ENCODE assay signal across 8 cellular contexts in the genomic region with DNA sequence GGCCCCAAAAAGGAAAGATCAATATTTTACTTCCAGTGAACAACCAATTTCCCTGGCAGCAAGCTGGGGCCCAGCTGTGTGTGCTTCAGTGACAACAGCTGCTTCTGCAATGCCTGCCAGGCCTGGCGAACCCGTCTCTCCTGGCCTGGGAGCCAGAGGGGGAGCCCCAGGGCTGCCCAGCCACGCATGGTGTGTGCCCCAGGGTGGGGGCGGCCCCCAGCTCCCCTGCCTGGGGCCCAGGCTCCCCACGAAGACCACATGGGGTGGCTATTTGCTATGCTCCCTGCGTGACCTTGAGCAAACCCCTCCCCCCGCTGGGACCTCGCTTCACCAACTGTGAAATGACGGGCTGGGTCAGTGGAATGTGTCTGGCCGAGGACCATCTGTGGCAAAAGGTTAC. TPM values are rescaled to one million over a fixed set of nuclear protein-coding genes. Genes with fewer than 3 reads are reported as not detected.
DNase-seq lines count a peak whose midpoint lies in the region; ATAC-seq and TF ChIP-seq lines count a peak whose summit lies in the region.

No MANE protein-coding gene starts in this region.

- peak; percentile 37 for ATAC-seq in Right ventricle myocardium inferior
- ATAC-seq in esophagus mucosa = peak; percentile 25
- ATAC-seq in mucosa of descending colon = peak; percentile 38
- ATAC-seq in aorta (ENCODE audit: low FRiP score) = peak; percentile 33

- no peaks in the 10 kb centered on the region for H3K36me3 ChIP-seq in mucosa of descending colon (ENCODE audit: low read depth)
- no peaks in the 10 kb centered on the region for H3K36me3 ChIP-seq in aorta (ENCODE audit: control insufficient read depth in 1 of 2, insufficient read depth in 2 of 2, low read length in 1 of 2)

- H3K27ac Mint-ChIP-seq in HFFc6 = no peak overlapping the region
- H3K27ac Mint-ChIP-seq in activated naive CD4-positive, alpha-beta T cell treated with anti-CD3 and anti-CD28 coated beads for 36 hours = no peak overlapping the region

- no peak overlapping the region for H3K27ac ChIP-seq in aorta (ENCODE audit: low read depth in 1 of 2, low read length in 2 of 2)

- peaks cover 0 to 2% of the 10 kb centered on the region in 2 donors for H3K27me3 ChIP-seq in aorta (ENCODE audit: control insufficient read depth in 1 of 2, insufficient read depth in 2 of 2, low read length in 1 of 2)

- peaks cover 27% of the 10 kb centered on the region for H3K27me3 Mint-ChIP-seq in HFFc6 (ENCODE audit: insufficient read depth)
- H3K27me3 Mint-ChIP-seq in activated naive CD4-positive, alpha-beta T cell treated with anti-CD3 and anti-CD28 coated beads for 36 hours (ENCODE audit: low read depth) = no peaks in the 10 kb centered on the region

- H3K4me3 Mint-ChIP-seq in HFFc6 = no peak overlapping the region
- H3K4me3 Mint-ChIP-seq in activated naive CD4-positive, alpha-beta T cell treated with anti-CD3 and anti-CD28 coated beads for 36 hours = no peak overlapping the region

- CTCF ChIA-PET in activated naive CD4-positive, alpha-beta T cell treated with anti-CD3 and anti-CD28 coated beads for 36 hours (lab: Charles Lee) = no interaction called here

- H3K4me3 ChIP-seq in mucosa of descending colon (no peak overlapping the region), aorta (ENCODE audit: low read length in 2 of 2) (no peak overlapping the region)

- H3K36me3 Mint-ChIP-seq in HFFc6 (ENCODE audit: low read depth) = no peaks in the 10 kb centered on the region
- no peaks in the 10 kb centered on the region for H3K36me3 Mint-ChIP-seq in activated naive CD4-positive, alpha-beta T cell treated with anti-CD3 and anti-CD28 coated beads for 36 hours (ENCODE audit: low read depth)

- no peaks in the 10 kb centered on the region for H3K4me1 Mint-ChIP-seq in HFFc6 (ENCODE audit: low read depth)
- H3K4me1 Mint-ChIP-seq in activated naive CD4-positive, alpha-beta T cell treated with anti-CD3 and anti-CD28 coated beads for 36 hours (ENCODE audit: low read depth) = no peaks in the 10 kb centered on the region

- no peaks in the 10 kb centered on the region for H3K4me1 ChIP-seq in mucosa of descending colon (ENCODE audit: low read depth)
- H3K4me1 ChIP-seq in aorta (ENCODE audit: control insufficient read depth in 1 of 2, insufficient read depth in 2 of 2, low read length in 2 of 2) = no peaks in the 10 kb centered on the region

- TF ChIP-seq CTCF in mucosa of descending colon (IDR thresholded peaks at IDR 0.05) (no peak), HFFc6 (IDR thresholded peaks at IDR 0.05) (no peak)

- DNase-seq in Right ventricle myocardium inferior (ENCODE audit: missing footprints) = peak; percentile 74
- DNase-seq in cardiac septum (ENCODE audit: low spot score) = no peak
- peak in 1 of 3 donors; percentile 41 for DNase-seq in mucosa of descending colon
- peak in 1 of 2 donors; percentile 46 for DNase-seq in aorta
- no peak for DNase-seq in NCI-H774 (lab: John Stamatoyannopoulos, UW)
- no peak for DNase-seq in HFFc6
- no peak for DNase-seq in activated naive CD4-positive, alpha-beta T cell treated with anti-CD3 and anti-CD28 coated beads for 36 hours

- 42 to 44% methylated on average over 10 of the region's 10 CpGs for WGBS in aorta, 2 donors

- intact Hi-C loops in Right ventricle myocardium inferior (cut with DNase I) = no loop called here
- intact Hi-C loops in cardiac septum (cut with DNase I) = no loop called here
- intact Hi-C loops in mucosa of descending colon (cut with DNase I, micrococcal nuclease) = no loop called here
- intact Hi-C loops in aorta (cut with DNase I) = no loop called here
- intact Hi-C loops in activated naive CD4-positive, alpha-beta T cell treated with anti-CD3 and anti-CD28 coated beads for 36 hours (cut with micrococcal nuclease) = no loop called here

- H3K9me3 Mint-ChIP-seq in HFFc6 = no peaks in the 10 kb centered on the region; the same call in 1 of the 2 replicates
- peaks cover 14% of the 10 kb centered on the region for H3K9me3 Mint-ChIP-seq in activated naive CD4-positive, alpha-beta T cell treated with anti-CD3 and anti-CD28 coated beads for 36 hours

- no peaks in the 10 kb centered on the region for H3K9me3 ChIP-seq in mucosa of descending colon
- peaks cover 4% of the 10 kb centered on the region for H3K9me3 ChIP-seq in aorta (ENCODE audit: control insufficient read depth, low read length)

RNA-seq across cellular contexts. Expression of a gene that starts 34.2 kb away (rescaled TPM):
- total RNA-seq in Right ventricle myocardium inferior (13.6 TPM), cardiac septum (4.9 TPM), esophagus mucosa (10.3 TPM), mucosa of descending colon (10 to 100 TPM; 24.5 to 49.9 (median 40.7) TPM), aorta (1 to 10 TPM in 1 of 2 donors, under 1 TPM in 1; 0.94 to 2.6 TPM)
- polyA plus RNA-seq in aorta = 1 to 10 TPM in 1 of 2 donors, under 1 TPM in 1; 0.15 to 1.9 TPM
- under 1 TPM; 0.02 to 0.38 (median 0.09) TPM for total RNA-seq in HFFc6 (2021; fragmentation: NEBNext Ultra II Directional; extraction: Animal tissue kit (Norgen Biotek cat#: 25700))
- 10 to 100 TPM; 31.3 to 33.1 TPM for total RNA-seq in activated naive CD4-positive, alpha-beta T cell treated with anti-CD3 and anti-CD28 coated beads for 36 hours
